ENCODE assay signal across 22 cellular contexts in the genomic region with DNA sequence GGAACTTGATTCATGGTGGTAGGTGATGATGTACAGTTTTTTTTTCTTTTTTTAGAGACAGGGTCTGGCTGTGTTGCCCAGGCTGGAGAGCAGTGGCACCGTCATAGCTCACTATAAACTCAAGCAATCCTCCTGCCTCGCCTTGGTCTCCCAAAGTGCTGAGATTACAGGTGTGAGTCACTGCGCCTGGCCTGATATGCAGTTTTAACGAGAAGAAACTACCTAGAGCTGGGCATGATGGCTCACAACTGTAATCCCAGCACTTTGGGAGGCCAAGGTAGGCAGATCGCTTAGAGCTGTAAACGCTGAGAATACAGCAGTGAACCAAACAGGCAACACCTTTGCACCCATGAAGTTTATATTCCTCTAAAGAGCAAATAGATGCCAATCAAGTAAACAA. TPM values are rescaled to one million over a fixed set of nuclear protein-coding genes. Genes with fewer than 3 reads are reported as not detected.
A peak's percentile ranks its signal among the peaks of the same experiment; 100 is the strongest.
DNase-seq lines count a peak whose midpoint lies in the region; ATAC-seq and TF ChIP-seq lines count a peak whose summit lies in the region.
"Had no signal": no experiment of that assay in that cellular context is flagged by ENCODE, and none has a peak within 500 bp of the region (broad histone marks: within the 10 kb centered on the region; RNA-seq: fewer than 3 reads in every experiment).

No MANE protein-coding gene starts in this region.

- H3K27ac Mint-ChIP-seq in chondrocyte (ENCODE audit: unreplicated experiment) = no peak overlapping the region
- H3K27ac Mint-ChIP-seq in activated T-helper 1 cell treated with anti-CD3 and anti-CD28 coated beads, Interleukin-12 subunit alpha, Interleukin-12 subunit beta, Interleukin-2, Interleukin-4 antibody, amounts not matched to agents 30 ng/mL and 10 ng/mL and 1 ng/mL, durations not matched to agents 14 hours and 24 hours and 36 hours = no peak overlapping the region
- H3K27ac Mint-ChIP-seq: CD4-positive, alpha-beta T cell; GM23338 had no signal

- H3K9me3 ChIP-seq in left ventricle myocardium inferior (replicated peaks) (no peaks in the 10 kb centered on the region), mucosa of rectum (ENCODE audit: control insufficient read depth in 2 of 2, low read length in 2 of 2) (no peaks in the 10 kb centered on the region), transverse colon (no peaks in the 10 kb centered on the region)
- H3K9me3 ChIP-seq: BE2C, SJCRH30 had no signal

- ATAC-seq in HG03342 (IDR thresholded peaks at IDR 0.05; ENCODE audit: unreplicated experiment) = no peak
- ATAC-seq: GM12878 had no signal

- no peak overlapping the region for H3K9ac ChIP-seq in mucosa of rectum (ENCODE audit: low read depth in 1 of 2, low read length in 2 of 2)

- TF ChIP-seq POLR2A in transverse colon (IDR thresholded peaks at IDR 0.05) = no peak

- H3K4me3 Mint-ChIP-seq in chondrocyte (ENCODE audit: unreplicated experiment) = no peak overlapping the region
- no peak overlapping the region for H3K4me3 Mint-ChIP-seq in activated T-helper 1 cell treated with anti-CD3 and anti-CD28 coated beads, Interleukin-12 subunit alpha, Interleukin-12 subunit beta, Interleukin-2, Interleukin-4 antibody, amounts not matched to agents 30 ng/mL and 10 ng/mL and 1 ng/mL, durations not matched to agents 14 hours and 24 hours and 36 hours
- H3K4me3 Mint-ChIP-seq: CD4-positive, alpha-beta T cell; GM23338 had no signal

- no peaks in the 10 kb centered on the region for H3K9me3 Mint-ChIP-seq in chondrocyte (ENCODE audit: low read depth)
- H3K9me3 Mint-ChIP-seq in activated T-helper 1 cell treated with anti-CD3 and anti-CD28 coated beads, Interleukin-12 subunit alpha, Interleukin-12 subunit beta, Interleukin-2, Interleukin-4 antibody, amounts not matched to agents 30 ng/mL and 10 ng/mL and 1 ng/mL, durations not matched to agents 14 hours and 24 hours and 36 hours = no peaks in the 10 kb centered on the region
- H3K9me3 Mint-ChIP-seq: CD4-positive, alpha-beta T cell; GM23338 had no signal

- H3K4me1 ChIP-seq in left ventricle myocardium inferior = peaks cover 20% of the 10 kb centered on the region
- H3K4me1 ChIP-seq in mucosa of rectum (ENCODE audit: control insufficient read depth in 2 of 2, insufficient read depth in 2 of 2, low read length in 2 of 2) = peaks cover 10 to 23% of the 10 kb centered on the region in 2 donors
- peaks cover 0 to 34% (median 19%) of the 10 kb centered on the region in 4 donors for H3K4me1 ChIP-seq in transverse colon
- H3K4me1 ChIP-seq: BE2C, SJCRH30 had no signal

- DNase-seq in left ventricle myocardium inferior (no peak), cardiac septum (ENCODE audit: low spot score) (no peak), chondrocyte (ENCODE audit: low spot score) (peak; percentile 10), transverse colon (peak; percentile 80), Kasumi-1 (lab: John Stamatoyannopoulos, UW) (no peak)
- DNase-seq in activated T-helper 1 cell treated with anti-CD3 and anti-CD28 coated beads, Interleukin-12 subunit alpha, Interleukin-12 subunit beta, Interleukin-2, Interleukin-4 antibody, amounts not matched to agents 30 ng/mL and 10 ng/mL and 1 ng/mL, durations not matched to agents 14 hours and 24 hours and 36 hours (ENCODE audit: low spot score) = no peak
- DNase-seq: BE2C; CD4-positive, alpha-beta T cell; HCEC 1CT; KG1; MV-4-11; NCI-H187; NCI-H2107; NCI-H510A; NCI-H748 treated with DMSO at 0.1 percent for 48 hours; OCI-M1; SJCRH30 had no signal

- intact Hi-C loops in left ventricle myocardium inferior (cut with micrococcal nuclease) (no loop called here), cardiac septum (cut with DNase I) (no loop called here), transverse colon (cut with DNase I; ENCODE audit: low total_unique reads) (no loop called here)
- intact Hi-C loops in activated T-helper 1 cell treated with anti-CD3 and anti-CD28 coated beads, Interleukin-12 subunit alpha, Interleukin-12 subunit beta, Interleukin-2, Interleukin-4 antibody, amounts not matched to agents 30 ng/mL and 10 ng/mL and 1 ng/mL, durations not matched to agents 14 hours and 24 hours and 36 hours (cut with micrococcal nuclease) = no loop called here

- H3K36me3 ChIP-seq in left ventricle myocardium inferior (no peaks in the 10 kb centered on the region), mucosa of rectum (ENCODE audit: control insufficient read depth in 2 of 2, insufficient read depth in 2 of 2, low read length in 2 of 2) (no peaks in the 10 kb centered on the region), transverse colon (no peaks in the 10 kb centered on the region)
- H3K36me3 ChIP-seq: BE2C, SJCRH30 had no signal

- peak overlapping the region; percentile 89 for H3K27ac ChIP-seq in left ventricle myocardium inferior (replicated peaks)
- H3K27ac ChIP-seq in mucosa of rectum (ENCODE audit: low read depth in 2 of 2, low read length in 2 of 2) = peak overlapping the region; percentile 75 to 83
- H3K27ac ChIP-seq in transverse colon = peak overlapping the region; percentile 72 to 85 (median 78)
- H3K27ac ChIP-seq: RWPE1, SJCRH30 had no signal

- no peak for TF ChIP-seq EP300 in transverse colon (IDR thresholded peaks at IDR 0.05; ENCODE audit: low read depth)

- 61 to 80% methylated on average over 1 to 6 of the region's 6 CpGs for WGBS in transverse colon (ENCODE audit: low coverage in 1 of 2), 2 donors

- in situ Hi-C loops in transverse colon (cut with MboI; ENCODE audit: low pct_ligation_motif_present in 1 of 4, low pct_unique_long_range_greater_than_20kb in 1 of 4, low sequenced_read_pairs in 3 of 4) = no loop called here

- TF ChIP-seq CTCF in left ventricle myocardium inferior (IDR thresholded peaks at IDR 0.05; ENCODE audit: borderline replicate concordance) (no peak), chondrocyte (IDR thresholded peaks at IDR 0.05) (no peak), transverse colon (IDR thresholded peaks at IDR 0.05) (no peak)

- peaks cover 10% of the 10 kb centered on the region for H3K4me1 Mint-ChIP-seq in chondrocyte (ENCODE audit: low read depth)
- no peaks in the 10 kb centered on the region for H3K4me1 Mint-ChIP-seq in activated T-helper 1 cell treated with anti-CD3 and anti-CD28 coated beads, Interleukin-12 subunit alpha, Interleukin-12 subunit beta, Interleukin-2, Interleukin-4 antibody, amounts not matched to agents 30 ng/mL and 10 ng/mL and 1 ng/mL, durations not matched to agents 14 hours and 24 hours and 36 hours (ENCODE audit: low read depth)

- no peaks in the 10 kb centered on the region for H3K27me3 Mint-ChIP-seq in chondrocyte (ENCODE audit: low read depth)
- H3K27me3 Mint-ChIP-seq in activated T-helper 1 cell treated with anti-CD3 and anti-CD28 coated beads, Interleukin-12 subunit alpha, Interleukin-12 subunit beta, Interleukin-2, Interleukin-4 antibody, amounts not matched to agents 30 ng/mL and 10 ng/mL and 1 ng/mL, durations not matched to agents 14 hours and 24 hours and 36 hours (ENCODE audit: insufficient read depth) = peaks cover 22% of the 10 kb centered on the region
- H3K27me3 Mint-ChIP-seq: CD4-positive, alpha-beta T cell had no signal

- no peaks in the 10 kb centered on the region for H3K36me3 Mint-ChIP-seq in chondrocyte (ENCODE audit: low read depth)
- H3K36me3 Mint-ChIP-seq in activated T-helper 1 cell treated with anti-CD3 and anti-CD28 coated beads, Interleukin-12 subunit alpha, Interleukin-12 subunit beta, Interleukin-2, Interleukin-4 antibody, amounts not matched to agents 30 ng/mL and 10 ng/mL and 1 ng/mL, durations not matched to agents 14 hours and 24 hours and 36 hours (ENCODE audit: low read depth) = peaks cover 2% of the 10 kb centered on the region

- H3K27me3 ChIP-seq in left ventricle myocardium inferior (ENCODE audit: low read depth) (no peaks in the 10 kb centered on the region), mucosa of rectum (ENCODE audit: control insufficient read depth in 2 of 2, insufficient read depth in 2 of 2, low read length in 2 of 2) (no peaks in the 10 kb centered on the region), transverse colon (no peaks in the 10 kb centered on the region)
- H3K27me3 ChIP-seq: BE2C, SJCRH30 had no signal

- H3K4me3 ChIP-seq in left ventricle myocardium inferior (no peak overlapping the region), mucosa of rectum (ENCODE audit: low read length in 2 of 2) (no peak overlapping the region), transverse colon (no peak overlapping the region)
- H3K4me3 ChIP-seq: GM12878, GM23338, SJCRH30 had no signal

RNA-seq across cellular contexts. Expression of gene VPS37B, which starts 13.0 kb away (rescaled TPM):
- 13.3 TPM for total RNA-seq in left ventricle myocardium inferior
- total RNA-seq in cardiac septum = 16.8 TPM
- 17.4 to 25.3 TPM (median 24.4 TPM) in 3 replicates for total RNA-seq in chondrocyte
- 100 to 1,000 TPM in 2 of 4 donors, 10 to 100 TPM in 2; 46.6 to 126 (median 104) TPM for total RNA-seq in transverse colon
- total RNA-seq in activated T-helper 1 cell treated with anti-CD3 and anti-CD28 coated beads, Interleukin-12 subunit alpha, Interleukin-12 subunit beta, Interleukin-2, Interleukin-4 antibody, amounts not matched to agents 30 ng/mL and 10 ng/mL and 1 ng/mL, durations not matched to agents 14 hours and 24 hours and 36 hours = 12.7 and 14.3 TPM in 2 replicates

RNA-seq across cellular contexts. Expression of gene ABCB9, which starts 57.3 kb away (rescaled TPM):
- total RNA-seq in left ventricle myocardium inferior (1.6 TPM), cardiac septum (7.2 TPM), chondrocyte (12.9 to 21.6 TPM (median 14.2 TPM) in 3 replicates), transverse colon (10 to 100 TPM in 1 of 4 donors, 1 to 10 TPM in 2, under 1 TPM in 1; 0.40 to 15.3 (median 9.2) TPM)
- total RNA-seq in activated T-helper 1 cell treated with anti-CD3 and anti-CD28 coated beads, Interleukin-12 subunit alpha, Interleukin-12 subunit beta, Interleukin-2, Interleukin-4 antibody, amounts not matched to agents 30 ng/mL and 10 ng/mL and 1 ng/mL, durations not matched to agents 14 hours and 24 hours and 36 hours = 3.8 and 4.4 TPM in 2 replicates

Comparison
In these comparisons a context has a peak if more than half of its experiments do, and no peak if none do; other contexts are left out.
1. DNase-seq: peak in chondrocyte (single experiment) and transverse colon (single experiment); none in left ventricle myocardium inferior (single experiment), cardiac septum (single experiment), activated T-helper 1 cell treated with anti-CD3 and anti-CD28 coated beads, Interleukin-12 subunit alpha, Interleukin-12 subunit beta, Interleukin-2, Interleukin-4 antibody, amounts not matched to agents 30 ng/mL and 10 ng/mL and 1 ng/mL, durations not matched to agents 14 hours and 24 hours and 36 hours (single experiment) and Kasumi-1 (0 of 2).
2. Peak in every context shown above with its lines, with median percentiles within 50 percentile points of each other: H3K27ac ChIP-seq.